In the genomic region with DNA sequence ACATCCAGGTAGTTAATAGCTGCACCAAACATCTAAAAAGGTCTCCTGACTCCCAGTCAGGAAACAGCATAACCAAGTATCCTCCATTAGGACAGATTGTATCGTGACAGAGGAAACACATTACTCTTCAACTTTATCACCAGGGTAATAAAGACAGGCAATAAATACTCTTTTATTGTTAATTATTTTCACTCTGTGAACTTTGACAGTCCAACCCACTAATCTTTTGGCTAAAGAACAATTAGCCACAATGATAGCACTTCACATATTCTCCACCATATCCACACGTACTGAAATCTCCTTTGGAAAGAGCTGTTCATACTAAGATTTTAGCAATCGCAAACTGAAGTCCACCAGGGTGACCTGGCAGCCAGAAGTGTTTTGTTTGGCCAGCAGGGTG, we compare ENCODE assay signal across 15 cellular contexts. TPM values are rescaled to one million over a fixed set of nuclear protein-coding genes. Genes with fewer than 3 reads are reported as not detected.
DNase-seq lines count a peak whose midpoint lies in the region; TF ChIP-seq lines count a peak whose summit lies in the region.
"Had no signal": no experiment of that assay in that cellular context is flagged by ENCODE, and none has a peak within 500 bp of the region (broad histone marks: within the 10 kb centered on the region; RNA-seq: fewer than 3 reads in every experiment).

No MANE protein-coding gene starts in this region.

- CTCF ChIA-PET in Calu3 (lab: Charles Lee), result no interaction called here

- no peaks in the 10 kb centered on the region for H3K9me3 Mint-ChIP-seq in Calu3 (ENCODE audit: low read depth, unreplicated experiment)
- H3K9me3 Mint-ChIP-seq: CD4-positive, CD25-positive, alpha-beta regulatory T cell had no signal

- H3K79me2 ChIP-seq in mesendoderm (ENCODE audit: control insufficient read depth, insufficient read depth, low read length), result no peaks in the 10 kb centered on the region

- TF ChIP-seq CTCF in Calu3 (IDR thresholded peaks at IDR 0.05; ENCODE audit: unreplicated experiment) (no peak), brain microvascular endothelial cell (IDR thresholded peaks at IDR 0.05; ENCODE audit: low read depth, low read length, missing control alignments) (peak; percentile 5)

- H3K27me3 ChIP-seq in brain microvascular endothelial cell (replicated peaks) (no peaks in the 10 kb centered on the region), mesendoderm (ENCODE audit: insufficient read depth, low read length, poor library complexity) (no peaks in the 10 kb centered on the region)

- peaks cover 59% of the 10 kb centered on the region for H3K4me1 Mint-ChIP-seq in Calu3 (ENCODE audit: low read depth, unreplicated experiment)

- H3K27ac Mint-ChIP-seq in Calu3 (ENCODE audit: unreplicated experiment), result peak overlapping the region; percentile 9

- no peaks in the 10 kb centered on the region for H3K36me3 ChIP-seq in brain microvascular endothelial cell (replicated peaks)
- H3K36me3 ChIP-seq in mesendoderm (ENCODE audit: control insufficient read depth, insufficient read depth, low read length), result no peaks in the 10 kb centered on the region

- DNase-seq in Calu3, result no peak
- DNase-seq in HT-29 (ENCODE audit: low spot score), result peak; percentile 70
- DNase-seq in brain microvascular endothelial cell, result no peak
- no peak for DNase-seq in mesendoderm
- no peak for DNase-seq in activated CD8-positive, alpha-beta memory T cell treated with anti-CD3 and anti-CD28 coated beads for 24 hours
- DNase-seq in activated T-cell treated with anti-CD3 and anti-CD28 coated beads, Interleukin-2, amount 50 U/mL, for 48 hours, result no peak
- DNase-seq in posterior vena cava (ENCODE audit: low spot score), result no peak
- DNase-seq in NCI-H2029 (lab: John Stamatoyannopoulos, UW), result no peak
- DNase-seq: CD4-positive, CD25-positive, alpha-beta regulatory T cell; DND-41; GDM1; MV-4-11; NCI-H1436; NCI-H2227 treated with DMSO at 0.1 percent for 48 hours; NCI-H526 had no signal

- no peak overlapping the region for H4K8ac ChIP-seq in mesendoderm (ENCODE audit: low read depth, low read length)

- H3K36me3 Mint-ChIP-seq in Calu3 (ENCODE audit: insufficient read depth, unreplicated experiment), result peaks cover 19% of the 10 kb centered on the region

- H3K4me1 ChIP-seq in mesendoderm (ENCODE audit: control insufficient read depth, low read depth, low read length), result peaks cover 2% of the 10 kb centered on the region

- H4K5ac ChIP-seq in mesendoderm (ENCODE audit: low read length), result no peak overlapping the region

- no peak overlapping the region for H3K18ac ChIP-seq in mesendoderm (ENCODE audit: low read length)

- intact Hi-C loops in Calu3 (cut with micrococcal nuclease; ENCODE audit: unreplicated experiment), result no loop called here
- intact Hi-C loops in posterior vena cava (cut with DNase I), result no loop called here

- H3K56ac ChIP-seq in mesendoderm (ENCODE audit: low read length), result no peak overlapping the region

- H2BK120ac ChIP-seq in mesendoderm (ENCODE audit: low read depth, low read length), result no peak overlapping the region

- H2AK5ac ChIP-seq in mesendoderm (ENCODE audit: low read length), result no peak overlapping the region

- no TSS peak for BruUV-seq in Calu3 (replicated peaks; lab: Mats Ljungman, UMichigan)

- H3K27me3 Mint-ChIP-seq in Calu3 (ENCODE audit: unreplicated experiment), result no peaks in the 10 kb centered on the region
- H3K27me3 Mint-ChIP-seq: CD4-positive, CD25-positive, alpha-beta regulatory T cell had no signal

- H3K4me3 Mint-ChIP-seq in Calu3 (ENCODE audit: low read depth, unreplicated experiment), result no peak overlapping the region
- H3K4me3 Mint-ChIP-seq: CD4-positive, CD25-positive, alpha-beta regulatory T cell had no signal

- H2BK15ac ChIP-seq in mesendoderm (replicated peaks; ENCODE audit: low read depth), result no peak overlapping the region

- peak overlapping the region; percentile 7 for H3K4ac ChIP-seq in mesendoderm (ENCODE audit: low read depth, low read length)

- H3K79me1 ChIP-seq in mesendoderm (ENCODE audit: low read length), result no peaks in the 10 kb centered on the region

- no peak overlapping the region for H3K4me2 ChIP-seq in mesendoderm (ENCODE audit: low read length)

- in situ Hi-C loops in brain microvascular endothelial cell (cut with HindIII; ENCODE audit: low pct_ligation_motif_present, low sequenced_read_pairs), result no loop called here

- H3K27ac ChIP-seq in brain microvascular endothelial cell (no peak overlapping the region), mesendoderm (ENCODE audit: low read depth, low read length) (no peak overlapping the region)

- no peak overlapping the region for H3K23ac ChIP-seq in mesendoderm (ENCODE audit: low read length)

- H3K4me3 ChIP-seq in brain microvascular endothelial cell (ENCODE audit: low read depth, low read length), result no peak overlapping the region
- H3K4me3 ChIP-seq in mesendoderm (ENCODE audit: low read length), result no peak overlapping the region

- H2BK5ac ChIP-seq in mesendoderm (ENCODE audit: low read length), result no peak overlapping the region

- WGBS in mesendoderm (ENCODE audit: extremely low coverage, insufficient coverage, low lambda C conversion rate), result no CpG with 5 or more reads among the region's 3 CpGs

- no peak overlapping the region for H3K9ac ChIP-seq in mesendoderm (ENCODE audit: low read length)

RNA-seq across cellular contexts. Expression of a gene that starts 46.4 kb away (rescaled TPM):
- total RNA-seq in Calu3 (2022), result 64.5 and 65.6 TPM in 2 replicates
- 29.7 and 35.4 TPM in 2 replicates for total RNA-seq in HT-29 (2014; rRNA removed; shearing (Covaris generic))
- 5.2 TPM for polyA plus RNA-seq in mesendoderm (2013, experiment 1 of 2)
- polyA plus RNA-seq in mesendoderm (2013, experiment 2 of 2), result 4.9 TPM
- 10 to 100 TPM; 13.7 to 18.7 TPM for total RNA-seq in posterior vena cava
